In the genomic region with DNA sequence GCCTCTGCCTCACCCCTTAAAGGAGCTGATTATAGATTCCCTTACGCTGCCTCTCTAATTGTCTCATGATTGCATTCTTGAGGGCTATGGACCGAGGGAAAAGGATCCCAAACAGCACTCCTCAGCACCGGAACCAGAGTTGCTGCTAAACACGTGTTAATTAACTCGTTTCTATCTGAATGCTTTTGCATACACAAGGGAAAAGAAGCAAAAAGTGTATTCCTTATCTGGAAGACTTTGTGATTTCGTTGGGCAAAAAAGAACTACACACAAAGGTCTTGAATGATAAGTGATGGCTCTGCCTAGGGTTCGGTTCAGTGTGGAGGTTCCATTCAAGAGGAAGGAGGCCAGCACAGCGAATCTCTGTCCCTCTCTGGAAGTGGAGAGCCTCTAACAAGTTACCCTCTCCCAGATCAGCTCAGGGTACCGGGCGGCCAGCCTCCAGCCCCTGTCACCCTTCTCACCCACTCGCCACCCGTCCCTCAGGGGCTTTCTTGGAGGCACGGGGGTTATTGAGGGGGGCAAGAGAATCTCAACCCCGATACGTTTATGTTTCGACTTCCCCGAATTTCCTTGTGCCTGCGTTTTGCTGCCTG, we compare ENCODE assay signal across 8 cellular contexts. TPM values are rescaled to one million over a fixed set of nuclear protein-coding genes. Genes with fewer than 3 reads are reported as not detected.
A peak's percentile ranks its signal among the peaks of the same experiment; 100 is the strongest.
DNase-seq lines count a peak whose midpoint lies in the region; ATAC-seq and TF ChIP-seq lines count a peak whose summit lies in the region.

No MANE protein-coding gene starts in this region.

- ATAC-seq in CD8-positive, alpha-beta T cell, result no peak
- no peak for ATAC-seq in GM21447 (IDR thresholded peaks at IDR 0.05; ENCODE audit: unreplicated experiment)
- ATAC-seq in HG03108 (IDR thresholded peaks at IDR 0.05; ENCODE audit: unreplicated experiment), result no peak

- peaks cover 41% of the 10 kb centered on the region for H3K4me1 Mint-ChIP-seq in CD8-positive, alpha-beta T cell (ENCODE audit: low read depth)
- H3K4me1 Mint-ChIP-seq in activated naive CD4-positive, alpha-beta T cell treated with anti-CD3 and anti-CD28 coated beads, Interleukin-2, amount 50 U/mL, for 24 hours, result peaks cover 26% of the 10 kb centered on the region

- peaks cover 8% of the 10 kb centered on the region for H3K36me3 Mint-ChIP-seq in CD8-positive, alpha-beta T cell
- no peaks in the 10 kb centered on the region for H3K36me3 Mint-ChIP-seq in activated naive CD4-positive, alpha-beta T cell treated with anti-CD3 and anti-CD28 coated beads, Interleukin-2, amount 50 U/mL, for 24 hours

- peaks cover 34% of the 10 kb centered on the region for H3K4me1 ChIP-seq in CD8-positive, alpha-beta T cell (ENCODE audit: insufficient read depth, low read length)
- peaks cover 49% of the 10 kb centered on the region for H3K4me1 ChIP-seq in skeletal muscle satellite cell (ENCODE audit: control insufficient read depth, insufficient read depth, low read length)

- TF ChIP-seq CTCF in CD8-positive, alpha-beta T cell (IDR thresholded peaks at IDR 0.05), result no peak

- H3K36me3 ChIP-seq in CD8-positive, alpha-beta T cell (ENCODE audit: insufficient read depth, low read length), result no peaks in the 10 kb centered on the region
- peaks cover 4% of the 10 kb centered on the region for H3K36me3 ChIP-seq in skeletal muscle satellite cell (ENCODE audit: insufficient read depth, low read length)

- POLR2A ChIA-PET in CD8-positive, alpha-beta T cell (lab: Charles Lee), result interaction anchor here (1.3 to 2.0 kb wide), 3 partner anchors 22 to 40 kb away, joined by 5 to 8 read pairs (median 7); a partner anchor contains a TSS

- no peaks in the 10 kb centered on the region for H3K27me3 Mint-ChIP-seq in CD8-positive, alpha-beta T cell (ENCODE audit: low read depth)
- no peaks in the 10 kb centered on the region for H3K27me3 Mint-ChIP-seq in activated naive CD4-positive, alpha-beta T cell treated with anti-CD3 and anti-CD28 coated beads, Interleukin-2, amount 50 U/mL, for 24 hours

- no peaks in the 10 kb centered on the region for H3K9me3 Mint-ChIP-seq in CD8-positive, alpha-beta T cell
- H3K9me3 Mint-ChIP-seq in activated naive CD4-positive, alpha-beta T cell treated with anti-CD3 and anti-CD28 coated beads, Interleukin-2, amount 50 U/mL, for 24 hours, result no peaks in the 10 kb centered on the region

- H3K4me3 ChIP-seq in CD8-positive, alpha-beta T cell (ENCODE audit: low read depth, low read length), result peak overlapping the region; percentile 71
- H3K4me3 ChIP-seq in iPS-11a (ENCODE audit: low read depth, low read length) (peak overlapping the region; percentile 62), skeletal muscle satellite cell (ENCODE audit: low read length) (peak overlapping the region; percentile 87)

- H3K27ac Mint-ChIP-seq in CD8-positive, alpha-beta T cell, result peak overlapping the region; percentile 89
- peak overlapping the region; percentile 90 for H3K27ac Mint-ChIP-seq in activated naive CD4-positive, alpha-beta T cell treated with anti-CD3 and anti-CD28 coated beads, Interleukin-2, amount 50 U/mL, for 24 hours

- peak overlapping the region; percentile 65 for H3K27ac ChIP-seq in CD8-positive, alpha-beta T cell (ENCODE audit: low read depth, low read length)

- peak overlapping the region; percentile 94 for H3K4me2 ChIP-seq in skeletal muscle satellite cell (ENCODE audit: low read length)

- CTCF ChIA-PET in CD8-positive, alpha-beta T cell (lab: Charles Lee), result interaction anchor here (0.6 to 1.6 kb wide), 3 partner anchors 25 to 41 kb away, joined by 3 to 4 read pairs (median 3); a partner anchor contains a TSS

- H3K27me3 ChIP-seq in CD8-positive, alpha-beta T cell (ENCODE audit: insufficient read depth, low read length), result no peaks in the 10 kb centered on the region
- H3K27me3 ChIP-seq in skeletal muscle satellite cell (ENCODE audit: control insufficient read depth, insufficient read depth, low read length), result no peaks in the 10 kb centered on the region

- intact Hi-C loops in CD8-positive, alpha-beta T cell (cut with DNase I, micrococcal nuclease), result loop anchor here (1.0 to 10.0 kb wide), 12 partner anchors 21 to 1434 kb away; a partner anchor contains a TSS

- DNase-seq in CD8-positive, alpha-beta T cell, result no peak
- DNase-seq in HT-29 (ENCODE audit: low spot score), result peak; percentile 78
- DNase-seq in NCI-H510A treated with DMSO at 0.1 percent for 48 hours (lab: John Stamatoyannopoulos, UW), result no peak

- peak overlapping the region; percentile 82 for H3K9ac ChIP-seq in skeletal muscle satellite cell (ENCODE audit: low read depth, low read length)

- H3K9me3 ChIP-seq in CD8-positive, alpha-beta T cell (ENCODE audit: low read length), result no peaks in the 10 kb centered on the region
- H3K9me3 ChIP-seq in skeletal muscle satellite cell (replicated peaks; ENCODE audit: low read length), result no peaks in the 10 kb centered on the region

- H3K4me3 Mint-ChIP-seq in CD8-positive, alpha-beta T cell, result peak overlapping the region; percentile 78
- H3K4me3 Mint-ChIP-seq in activated naive CD4-positive, alpha-beta T cell treated with anti-CD3 and anti-CD28 coated beads, Interleukin-2, amount 50 U/mL, for 24 hours, result peak overlapping the region; percentile 95

RNA-seq across cellular contexts. Expression of a gene that starts 0.5 kb away (rescaled TPM):
- 10 to 100 TPM; 25.5 to 29.1 TPM for total RNA-seq in CD8-positive, alpha-beta T cell
- total RNA-seq in HT-29 (2014; rRNA removed; shearing (Covaris generic)), result 851 and 1,005 TPM in 2 replicates
- 54.8 and 77.8 TPM in 2 replicates for total RNA-seq in skeletal muscle satellite cell (2012; rRNA removed)

RNA-seq across cellular contexts. Expression of a gene that starts 1.2 kb away (rescaled TPM):
- 1 to 10 TPM; 1.9 to 2.7 TPM for total RNA-seq in CD8-positive, alpha-beta T cell
- 43.6 and 62.6 TPM in 2 replicates for total RNA-seq in HT-29 (2014; rRNA removed; shearing (Covaris generic))
- 15.7 and 18.1 TPM in 2 replicates for total RNA-seq in skeletal muscle satellite cell (2012; rRNA removed)

RNA-seq across cellular contexts. Expression of a gene that starts 10.5 kb away (rescaled TPM):
- total RNA-seq in CD8-positive, alpha-beta T cell, result 1 to 10 TPM; 6.7 to 8.6 TPM
- total RNA-seq in HT-29 (2014; rRNA removed; shearing (Covaris generic)), result 1.5 and 2.2 TPM in 2 replicates
- total RNA-seq in skeletal muscle satellite cell (2012; rRNA removed), result 0.22 TPM in 1 of 2 replicates, not detected in the other

RNA-seq across cellular contexts. Expression of a gene that starts 21.7 kb away (rescaled TPM):
- total RNA-seq in CD8-positive, alpha-beta T cell, result 10 to 100 TPM; 56.3 to 62.9 TPM
- total RNA-seq in HT-29 (2014; rRNA removed; shearing (Covaris generic)), result 265 and 300 TPM in 2 replicates
- 58.3 and 85.2 TPM in 2 replicates for total RNA-seq in skeletal muscle satellite cell (2012; rRNA removed)

RNA-seq across cellular contexts. Expression of a gene that starts 24.4 kb away (rescaled TPM):
- 10 to 100 TPM; 42.3 to 44.6 TPM for total RNA-seq in CD8-positive, alpha-beta T cell
- 258 and 264 TPM in 2 replicates for total RNA-seq in HT-29 (2014; rRNA removed; shearing (Covaris generic))
- 18.8 and 25.1 TPM in 2 replicates for total RNA-seq in skeletal muscle satellite cell (2012; rRNA removed)

Comparison
In these comparisons a context has a peak if more than half of its experiments do, and no peak if none do; other contexts are left out.
1. RNA of a gene that starts 0.5 kb away (total RNA-seq): 851 to 1,005 TPM in HT-29; 25.5 to 29.1 TPM in CD8-positive, alpha-beta T cell; every median in the first group is over 10 times any median in the second.
2. RNA of a gene that starts 1.2 kb away (total RNA-seq): 43.6 to 62.6 TPM in HT-29; 1.9 to 2.7 TPM in CD8-positive, alpha-beta T cell; every median in the first group is over 10 times any median in the second.
3. Peak in every context shown above with its lines, with median percentiles within 50 percentile points of each other: H3K4me3 ChIP-seq.